31 cellular contexts compared by ENCODE assay signal in genomic region chr2:118990757-118991545, GRCh38. TPM values are rescaled to one million over a fixed set of nuclear protein-coding genes. Genes with fewer than 3 reads are reported as not detected.
"Had no signal": no experiment of that assay in that cellular context is flagged by ENCODE, and none has a peak within 500 bp of the region (broad histone marks: within the 10 kb centered on the region; RNA-seq: fewer than 3 reads in every experiment).

No MANE protein-coding gene starts in this region.

- H3K4me3 Mint-ChIP-seq: activated CD4-positive, alpha-beta T cell treated with anti-CD3 and anti-CD28 coated beads, Interleukin-2, amount 10 ng/mL, durations not matched to agents 7 days and 5 days; activated T-cell treated with anti-CD3 and anti-CD28 coated beads, Interleukin-2, amount 50 U/mL, for 4 hours; activated T-helper 17 cell treated with anti-CD3 and anti-CD28 coated beads, Interleukin-2, amount 50 U/mL, for 72 hours; dendritic cell treated with granulocyte-macrophage colony-stimulating factor and Interleukin-4, amounts not matched to agents 40 ng/mL and 50 ng/mL, for 4 days; endodermal cell; immature natural killer cell; natural killer cell treated with Interleukin-12 subunit alpha and Interleukin-12 subunit beta and Interleukin-15 and Interleukin-18, amount 100 ng/mL, for 72 hours; stimulated activated naive B cell treated with anti-CD40 and anti-IgM and Interleukin-4, amounts not matched to agents 10 μg/mL and 1 μg/mL and 100 μg/mL, for 72 hours; T-helper 17 cell had no signal

- H3K27ac Mint-ChIP-seq: activated CD4-positive, alpha-beta T cell treated with anti-CD3 and anti-CD28 coated beads, Interleukin-2, amount 10 ng/mL, durations not matched to agents 7 days and 5 days; activated naive CD4-positive, alpha-beta T cell treated with anti-CD3 and anti-CD28 coated beads, Interleukin-2, amount 50 U/mL, for 72 hours; activated T-helper 17 cell treated with anti-CD3 and anti-CD28 coated beads, Interleukin-2, amount 50 U/mL, for 72 hours; dendritic cell treated with granulocyte-macrophage colony-stimulating factor and Interleukin-4, amounts not matched to agents 40 ng/mL and 50 ng/mL, for 4 days; endodermal cell; immature natural killer cell; natural killer cell treated with Interleukin-12 subunit alpha and Interleukin-12 subunit beta and Interleukin-15 and Interleukin-18, amount 100 ng/mL, for 72 hours; progenitor cell of endocrine pancreas; stimulated activated naive B cell treated with anti-CD40 and anti-IgM and Interleukin-4, amounts not matched to agents 10 μg/mL and 1 μg/mL and 100 μg/mL, for 72 hours; T-helper 17 cell had no signal

- ATAC-seq: activated naive CD4-positive, alpha-beta T cell treated with anti-CD3 and anti-CD28 coated beads, Interleukin-2, amount 50 U/mL, for 72 hours; activated T-cell treated with anti-CD3 and anti-CD28 coated beads, Interleukin-2, amount 50 U/mL, for 4 hours; activated T-helper 17 cell treated with anti-CD3 and anti-CD28 coated beads, Interleukin-2, amount 50 U/mL, for 72 hours; esophagus mucosa; lower lobe of right lung; mucosa of descending colon; stimulated activated naive B cell treated with anti-CD40 and anti-IgM and Interleukin-4, amounts not matched to agents 10 μg/mL and 1 μg/mL and 100 μg/mL, for 72 hours; T-helper 17 cell had no signal

- H3K9me3 Mint-ChIP-seq: activated CD4-positive, alpha-beta T cell treated with anti-CD3 and anti-CD28 coated beads, Interleukin-2, amount 10 ng/mL, durations not matched to agents 7 days and 5 days; activated naive CD4-positive, alpha-beta T cell treated with anti-CD3 and anti-CD28 coated beads, Interleukin-2, amount 50 U/mL, for 72 hours; activated T-cell treated with anti-CD3 and anti-CD28 coated beads, Interleukin-2, amount 50 U/mL, for 4 hours; activated T-helper 17 cell treated with anti-CD3 and anti-CD28 coated beads, Interleukin-2, amount 50 U/mL, for 72 hours; dendritic cell treated with granulocyte-macrophage colony-stimulating factor and Interleukin-4, amounts not matched to agents 40 ng/mL and 50 ng/mL, for 4 days; endodermal cell; natural killer cell treated with Interleukin-12 subunit alpha and Interleukin-12 subunit beta and Interleukin-15 and Interleukin-18, amount 100 ng/mL, for 72 hours had no signal

- H3K36me3 Mint-ChIP-seq: activated naive CD4-positive, alpha-beta T cell treated with anti-CD3 and anti-CD28 coated beads, Interleukin-2, amount 50 U/mL, for 72 hours; immature natural killer cell; natural killer cell treated with Interleukin-12 subunit alpha and Interleukin-12 subunit beta and Interleukin-15 and Interleukin-18, amount 100 ng/mL, for 72 hours; stimulated activated naive B cell treated with anti-CD40 and anti-IgM and Interleukin-4, amounts not matched to agents 10 μg/mL and 1 μg/mL and 100 μg/mL, for 72 hours had no signal

- H3K36me3 ChIP-seq: breast epithelium, lower lobe of right lung, neutrophil, ovary, sigmoid colon, stomach, thyroid gland had no signal

- H3K4me3 ChIP-seq: breast epithelium, lower lobe of right lung, mucosa of descending colon, ovary, sigmoid colon, stomach, thyroid gland had no signal

- DNase-seq: activated CD4-positive, alpha-beta T cell treated with anti-CD3 and anti-CD28 coated beads for 1 hour; activated CD4-positive, alpha-beta T cell treated with anti-CD3 and anti-CD28 coated beads, Interleukin-2, amount 10 ng/mL, durations not matched to agents 7 days and 5 days; activated naive CD4-positive, alpha-beta T cell; activated T-cell treated with anti-CD3 and anti-CD28 coated beads, Interleukin-2, amount 50 U/mL, for 4 hours; central memory CD4-positive, alpha-beta T cell; endodermal cell; foreskin fibroblast; hypothalamus; immature natural killer cell; lower lobe of right lung; mesendoderm; mucosa of descending colon; ovary; retina; sigmoid colon; small intestine; stimulated activated CD4-positive, alpha-beta T cell treated with anti-CD3 and anti-CD28 coated beads, Interleukin-4, amount 100 ng/mL, for 24 hours; stimulated activated naive B cell treated with anti-CD40 and anti-IgM and Interleukin-4, amounts not matched to agents 10 μg/mL and 1 μg/mL and 100 μg/mL, for 72 hours; T-helper 17 cell; T1000; thyroid gland had no signal

- H3K27ac ChIP-seq: breast epithelium, lower lobe of right lung, neutrophil, ovary, sigmoid colon, stomach, thyroid gland had no signal

- H3K4me1 Mint-ChIP-seq: activated T-helper 17 cell treated with anti-CD3 and anti-CD28 coated beads, Interleukin-2, amount 50 U/mL, for 72 hours; endodermal cell; immature natural killer cell had no signal

- H3K9me3 ChIP-seq: breast epithelium, lower lobe of right lung, mucosa of descending colon, neutrophil, ovary, sigmoid colon, stomach, thyroid gland had no signal

- H3K27me3 ChIP-seq: breast epithelium, ovary, sigmoid colon, thyroid gland had no signal

RNA-seq across cellular contexts. Expression of gene MARCO, which starts 49.0 kb away (rescaled TPM):
- total RNA-seq: activated CD4-positive, alpha-beta T cell treated with anti-CD3 and anti-CD28 coated beads, Interleukin-2, amount 10 ng/mL, durations not matched to agents 7 days and 5 days; activated naive CD4-positive, alpha-beta T cell treated with anti-CD3 and anti-CD28 coated beads, Interleukin-2, amount 50 U/mL, for 72 hours; activated T-helper 17 cell treated with anti-CD3 and anti-CD28 coated beads, Interleukin-2, amount 50 U/mL, for 72 hours; endodermal cell; myocyte; natural killer cell treated with Interleukin-12 subunit alpha and Interleukin-12 subunit beta and Interleukin-15 and Interleukin-18, amount 100 ng/mL, for 72 hours; progenitor cell of endocrine pancreas; T-helper 17 cell had no signal
